ENCODE assay signal across 2 cellular contexts in genomic region chr17:45915263-45915662, GRCh38.
TF ChIP-seq lines count a peak whose summit lies in the region.

No MANE protein-coding gene starts in this region.

TF ChIP-seq in HEK293, 187 proteins besides CTCF, POLR2A, EP300 and RAD21 (continued from another document):
- TF ChIP-seq ZBTB10 (tag by site-specific recombination; IDR thresholded peaks at IDR 0.05) (0 out of 2 replicates have a peak, but pooled peaks have one; percentile 17), ZNF670 (tag by site-specific recombination; IDR thresholded peaks at IDR 0.05; ENCODE audit: low read depth) (0 out of 2 replicates have a peak, but pooled peaks have one; percentile 53), SALL2 (tag by site-specific recombination; IDR thresholded peaks at IDR 0.05; ENCODE audit: borderline replicate concordance) (0 out of 2 replicates have a peak, but pooled peaks have one; percentile 63)

TF ChIP-seq in HepG2, 621 proteins besides CTCF, POLR2A, EP300 and RAD21 (continued from another document and continues in another):
- TF ChIP-seq ZBTB43 (CRISPR knock-in tag; conservative IDR thresholded peaks at IDR 0.05): no peak
- no peak for TF ChIP-seq CHD2 (IDR thresholded peaks at IDR 0.05; ENCODE audit: low read depth, low read length)
- TF ChIP-seq NFRKB (IDR thresholded peaks at IDR 0.05): peak; percentile 14; the same call in 1 of the 2 replicates
- TF ChIP-seq ZNF235 (CRISPR knock-in tag; IDR thresholded peaks at IDR 0.05; ENCODE audit: borderline replicate concordance): no peak
- no peak for TF ChIP-seq ZNF597 (CRISPR knock-in tag; IDR thresholded peaks at IDR 0.05)
- TF ChIP-seq TRIM22 (IDR thresholded peaks at IDR 0.05): 0 out of 2 replicates have a peak, but pooled peaks have one; percentile 32
- no peak for TF ChIP-seq NONO (IDR thresholded peaks at IDR 0.05)
- no peak for TF ChIP-seq NONO (CRISPR knock-in tag; conservative IDR thresholded peaks at IDR 0.05)
- TF ChIP-seq NFIC (IDR thresholded peaks at IDR 0.05; ENCODE audit: low read length): no peak
- no peak for TF ChIP-seq KDM4B (CRISPR knock-in tag; IDR thresholded peaks at IDR 0.05)
- TF ChIP-seq ZBTB49 (CRISPR knock-in tag; IDR thresholded peaks at IDR 0.05; ENCODE audit: borderline replicate concordance): no peak
- TF ChIP-seq NCOA2 (CRISPR knock-in tag; IDR thresholded peaks at IDR 0.05): no peak
- no peak for TF ChIP-seq GABPA (IDR thresholded peaks at IDR 0.05; ENCODE audit: low read depth, low read length)
- TF ChIP-seq GABPA (CRISPR knock-in tag; IDR thresholded peaks at IDR 0.05; ENCODE audit: low read depth): no peak
- 0 out of 2 replicates have a peak, but pooled peaks have one; percentile 27 for TF ChIP-seq SOX6 (IDR thresholded peaks at IDR 0.05)
- TF ChIP-seq SOX6 (CRISPR knock-in tag; IDR thresholded peaks at IDR 0.05): no peak
- no peak for TF ChIP-seq ZBTB7A (CRISPR knock-in tag; IDR thresholded peaks at IDR 0.05)
- TF ChIP-seq ZNF34 (CRISPR knock-in tag; IDR thresholded peaks at IDR 0.05; ENCODE audit: borderline replicate concordance): no peak
- no peak for TF ChIP-seq MXD4 (CRISPR knock-in tag; IDR thresholded peaks at IDR 0.05)
- TF ChIP-seq IKZF5 (CRISPR knock-in tag; IDR thresholded peaks at IDR 0.05): no peak
- 0 out of 2 replicates have a peak, but pooled peaks have one; percentile 24 for TF ChIP-seq FOXA1 (IDR thresholded peaks at IDR 0.05)
- no peak for TF ChIP-seq FOXA1 (CRISPR knock-in tag; IDR thresholded peaks at IDR 0.05)
- TF ChIP-seq NFKBIZ (CRISPR knock-in tag; IDR thresholded peaks at IDR 0.05): no peak
- 0 out of 2 replicates have a peak, but pooled peaks have one; percentile 35 for TF ChIP-seq DNMT1 (CRISPR knock-in tag; IDR thresholded peaks at IDR 0.05)
- no peak for TF ChIP-seq MATR3 (CRISPR knock-in tag; IDR thresholded peaks at IDR 0.05)
- TF ChIP-seq FOXP1 (IDR thresholded peaks at IDR 0.05): peak; percentile 52; the same call in 1 of the 2 replicates
- TF ChIP-seq FOXP1 (CRISPR knock-in tag; IDR thresholded peaks at IDR 0.05): no peak
- no peak for TF ChIP-seq SIN3B (IDR thresholded peaks at IDR 0.05; ENCODE audit: low read length)
- TF ChIP-seq ZNF3 (CRISPR knock-in tag; IDR thresholded peaks at IDR 0.05): no peak
- TF ChIP-seq POLR2AphosphoS5 (IDR thresholded peaks at IDR 0.05; ENCODE audit: low read depth, low read length): peak; percentile 39; the same call in 1 of the 2 replicates
- TF ChIP-seq LBX2 (CRISPR knock-in tag; IDR thresholded peaks at IDR 0.05; ENCODE audit: borderline replicate concordance): no peak
- 0 out of 2 replicates have a peak, but pooled peaks have one; percentile 44 for TF ChIP-seq HNRNPL (IDR thresholded peaks at IDR 0.05; ENCODE audit: low read depth, low read length)
- no peak for TF ChIP-seq HOXA9 (CRISPR knock-in tag; IDR thresholded peaks at IDR 0.05; ENCODE audit: borderline replicate concordance)
- peak; percentile 95 for TF ChIP-seq MNT (IDR thresholded peaks at IDR 0.05)
- no peak for TF ChIP-seq ZNF7 (CRISPR knock-in tag; IDR thresholded peaks at IDR 0.05)
- TF ChIP-seq REST (IDR thresholded peaks at IDR 0.05; ENCODE audit: borderline replicate concordance in 1 of 2, low read depth in 1 of 2, low read length in 2 of 2): no peak
- TF ChIP-seq ZSCAN29 (CRISPR knock-in tag; conservative IDR thresholded peaks at IDR 0.05): no peak
- no peak for TF ChIP-seq KAT7 (CRISPR knock-in tag; IDR thresholded peaks at IDR 0.05; ENCODE audit: borderline replicate concordance)
- no peak for TF ChIP-seq SATB2 (CRISPR knock-in tag; IDR thresholded peaks at IDR 0.05)
- no peak for TF ChIP-seq ZNF274 (CRISPR knock-in tag; IDR thresholded peaks at IDR 0.05)
- no peak for TF ChIP-seq DPF2 (CRISPR knock-in tag; IDR thresholded peaks at IDR 0.05; ENCODE audit: borderline replicate concordance, low read depth)
- TF ChIP-seq KDM5B (CRISPR knock-in tag; IDR thresholded peaks at IDR 0.05; ENCODE audit: borderline replicate concordance): no peak
- TF ChIP-seq HOXA3 (CRISPR knock-in tag; IDR thresholded peaks at IDR 0.05): no peak
- TF ChIP-seq ZNF512 (CRISPR knock-in tag; IDR thresholded peaks at IDR 0.05): no peak
- TF ChIP-seq ZSCAN31 (CRISPR knock-in tag; IDR thresholded peaks at IDR 0.05; ENCODE audit: low read depth): no peak
- TF ChIP-seq GATAD2A (CRISPR knock-in tag; IDR thresholded peaks at IDR 0.05): no peak
- no peak for TF ChIP-seq ZNF614 (CRISPR knock-in tag; IDR thresholded peaks at IDR 0.05; ENCODE audit: borderline replicate concordance)
- TF ChIP-seq YY1 (IDR thresholded peaks at IDR 0.05; ENCODE audit: insufficient read depth, insufficient replicate concordance, low read depth, low read length): no peak
- no peak for TF ChIP-seq SNAPC2 (CRISPR knock-in tag; IDR thresholded peaks at IDR 0.05)
- TF ChIP-seq ZBTB25 (CRISPR knock-in tag; IDR thresholded peaks at IDR 0.05): no peak
- no peak for TF ChIP-seq ZNF598 (CRISPR knock-in tag; IDR thresholded peaks at IDR 0.05; ENCODE audit: borderline replicate concordance)
- TF ChIP-seq ZNF20 (CRISPR knock-in tag; IDR thresholded peaks at IDR 0.05): no peak
